1 cellular context compared by ENCODE assay signal in the genomic region with DNA sequence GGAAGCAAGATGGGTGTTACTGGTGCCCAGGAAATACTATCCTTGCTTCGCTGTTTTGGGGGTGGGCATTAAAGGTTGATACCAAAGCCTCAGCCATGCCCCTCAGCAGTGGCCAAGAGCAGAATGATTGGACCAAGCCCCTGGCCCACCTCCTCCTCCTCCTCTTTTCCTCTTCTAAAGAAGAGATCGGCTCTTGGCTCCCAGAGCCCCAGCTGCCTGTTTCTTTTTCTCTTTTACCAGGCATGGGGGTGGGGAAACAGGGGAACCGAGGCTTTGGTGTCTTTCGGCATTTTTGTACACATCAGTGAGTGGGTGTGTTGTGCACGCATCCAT.
TF ChIP-seq lines count a peak whose summit lies in the region.

No MANE protein-coding gene starts in this region.

TF ChIP-seq in GM12878, 131 proteins besides CTCF, POLR2A, EP300 and RAD21:
- TF ChIP-seq IKZF1 (conservative IDR thresholded peaks at IDR 0.05): 0 out of 2 replicates have a peak, but pooled peaks have one; percentile 11
- TF ChIP-seq USF1 (IDR thresholded peaks at IDR 0.05; ENCODE audit: borderline replicate concordance, extremely low read length, insufficient read depth, low read depth, low read length): no peak
TF ChIP-seq in GM12878: peak in this region for 1.
